ENCODE assay signal across 1 cellular context in the genomic region with DNA sequence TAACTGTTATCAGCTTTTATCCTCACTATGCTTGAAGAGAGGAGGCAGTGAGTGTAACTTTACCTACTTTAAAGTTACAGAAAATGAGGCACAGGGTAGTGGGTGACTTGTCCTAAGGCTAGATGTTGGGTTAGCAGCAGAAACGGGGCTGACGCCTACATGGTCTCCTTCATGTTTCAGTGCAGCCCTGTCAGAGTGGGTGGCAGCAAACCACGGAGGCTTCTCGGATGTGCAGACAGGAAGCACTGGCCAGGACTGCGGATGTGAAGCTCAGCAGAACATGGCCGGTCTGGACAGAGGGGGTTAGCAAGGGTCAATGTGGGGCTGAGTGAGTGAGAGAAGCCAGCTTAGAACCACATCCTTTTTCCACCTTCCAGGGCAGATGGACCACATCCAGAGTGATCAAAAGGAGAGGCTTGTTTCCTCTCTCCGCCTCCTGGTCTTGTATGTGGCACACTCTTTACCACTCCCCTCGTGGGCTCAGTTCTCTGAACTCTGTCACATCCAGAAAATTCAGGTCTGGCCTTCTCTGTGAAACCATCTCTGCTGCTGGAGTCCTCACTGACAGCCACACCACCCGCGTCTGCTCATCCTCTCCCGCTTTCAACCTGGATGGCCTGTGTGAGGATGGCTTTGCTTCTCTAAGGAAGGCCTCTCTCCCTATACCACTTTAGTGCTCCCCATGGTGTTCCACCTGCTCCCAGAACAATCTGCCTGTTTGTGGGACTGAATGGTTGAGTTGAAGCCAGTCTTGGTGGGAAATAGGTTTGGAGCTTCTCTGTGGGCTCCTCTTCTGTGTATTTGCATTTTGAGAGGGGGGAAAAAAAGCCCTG.
TF ChIP-seq lines count a peak whose summit lies in the region.

No MANE protein-coding gene starts in this region.

TF ChIP-seq in K562, 482 proteins besides CTCF, POLR2A, EP300 and RAD21 (continues in another document):
- TF ChIP-seq HMBOX1 (IDR thresholded peaks at IDR 0.05) (peak; percentile 58), KAT7 (CRISPR knock-in tag; IDR thresholded peaks at IDR 0.05; ENCODE audit: borderline replicate concordance) (0 out of 2 replicates have a peak, but pooled peaks have one; percentile 37), NR2C2 (CRISPR knock-in tag; IDR thresholded peaks at IDR 0.05) (no peak), NR2C2 (tag; IDR thresholded peaks at IDR 0.05) (peak; percentile 48; the same call in 1 of the 2 replicates), HSF4 (CRISPR knock-in tag; IDR thresholded peaks at IDR 0.05; ENCODE audit: borderline replicate concordance) (no peak), ZNF263 (CRISPR knock-in tag; IDR thresholded peaks at IDR 0.05; ENCODE audit: borderline replicate concordance) (peak; percentile 87), E2F6 (IDR thresholded peaks at IDR 0.05; ENCODE audit: borderline replicate concordance in 1 of 2, extremely low read depth in 1 of 2, insufficient read depth in 1 of 2, insufficient read length in 1 of 2, low read depth in 1 of 2, low read length in 1 of 2, poor library complexity in 1 of 2, severe bottlenecking in 1 of 2) (peak in 1 of 2 experiments; percentile 17), ESRRA (IDR thresholded peaks at IDR 0.05; ENCODE audit: borderline replicate concordance, low read depth) (0 out of 2 replicates have a peak, but pooled peaks have one; percentile 24), ETV1 (tag; conservative IDR thresholded peaks at IDR 0.05; ENCODE audit: low read depth) (peak; percentile 71; the same call in 1 of the 2 replicates), MCM7 (IDR thresholded peaks at IDR 0.05) (no peak), SMAD4 (CRISPR knock-in tag; conservative IDR thresholded peaks at IDR 0.05) (peak; percentile 40), EGR1 (conservative IDR thresholded peaks at IDR 0.05) (peak; percentile 43), PCBP1 (IDR thresholded peaks at IDR 0.05; ENCODE audit: low read depth, low read length, poor library complexity, severe bottlenecking) (no peak), CHD7 (IDR thresholded peaks at IDR 0.05; ENCODE audit: low read depth, low read length) (no peak), CTBP1 (IDR thresholded peaks at IDR 0.05; ENCODE audit: borderline replicate concordance) (peak; percentile 22; the same call in 1 of the 2 replicates), NEUROD1 (IDR thresholded peaks at IDR 0.05; ENCODE audit: borderline replicate concordance, low read depth, low read length, partially characterized antibody) (peak; percentile 18), CREB3 (tag; conservative IDR thresholded peaks at IDR 0.05; ENCODE audit: low read depth) (no peak)
- TF ChIP-seq, protein P1, sequence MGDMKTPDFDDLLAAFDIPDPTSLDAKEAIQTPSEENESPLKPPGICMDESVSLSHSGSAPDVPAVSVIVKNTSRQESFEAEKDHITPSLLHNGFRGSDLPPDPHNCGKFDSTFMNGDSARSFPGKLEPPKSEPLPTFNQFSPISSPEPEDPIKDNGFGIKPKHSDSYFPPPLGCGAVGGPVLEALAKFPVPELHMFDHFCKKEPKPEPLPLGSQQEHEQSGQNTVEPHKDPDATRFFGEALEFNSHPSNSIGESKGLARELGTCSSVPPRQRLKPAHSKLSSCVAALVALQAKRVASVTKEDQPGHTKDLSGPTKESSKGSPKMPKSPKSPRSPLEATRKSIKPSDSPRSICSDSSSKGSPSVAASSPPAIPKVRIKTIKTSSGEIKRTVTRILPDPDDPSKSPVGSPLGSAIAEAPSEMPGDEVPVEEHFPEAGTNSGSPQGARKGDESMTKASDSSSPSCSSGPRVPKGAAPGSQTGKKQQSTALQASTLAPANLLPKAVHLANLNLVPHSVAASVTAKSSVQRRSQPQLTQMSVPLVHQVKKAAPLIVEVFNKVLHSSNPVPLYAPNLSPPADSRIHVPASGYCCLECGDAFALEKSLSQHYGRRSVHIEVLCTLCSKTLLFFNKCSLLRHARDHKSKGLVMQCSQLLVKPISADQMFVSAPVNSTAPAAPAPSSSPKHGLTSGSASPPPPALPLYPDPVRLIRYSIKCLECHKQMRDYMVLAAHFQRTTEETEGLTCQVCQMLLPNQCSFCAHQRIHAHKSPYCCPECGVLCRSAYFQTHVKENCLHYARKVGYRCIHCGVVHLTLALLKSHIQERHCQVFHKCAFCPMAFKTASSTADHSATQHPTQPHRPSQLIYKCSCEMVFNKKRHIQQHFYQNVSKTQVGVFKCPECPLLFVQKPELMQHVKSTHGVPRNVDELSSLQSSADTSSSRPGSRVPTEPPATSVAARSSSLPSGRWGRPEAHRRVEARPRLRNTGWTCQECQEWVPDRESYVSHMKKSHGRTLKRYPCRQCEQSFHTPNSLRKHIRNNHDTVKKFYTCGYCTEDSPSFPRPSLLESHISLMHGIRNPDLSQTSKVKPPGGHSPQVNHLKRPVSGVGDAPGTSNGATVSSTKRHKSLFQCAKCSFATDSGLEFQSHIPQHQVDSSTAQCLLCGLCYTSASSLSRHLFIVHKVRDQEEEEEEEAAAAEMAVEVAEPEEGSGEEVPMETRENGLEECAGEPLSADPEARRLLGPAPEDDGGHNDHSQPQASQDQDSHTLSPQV (IDR thresholded peaks at IDR 0.05), result peak; percentile 51; the same call in 1 of the 2 replicates
